In the genomic region with DNA sequence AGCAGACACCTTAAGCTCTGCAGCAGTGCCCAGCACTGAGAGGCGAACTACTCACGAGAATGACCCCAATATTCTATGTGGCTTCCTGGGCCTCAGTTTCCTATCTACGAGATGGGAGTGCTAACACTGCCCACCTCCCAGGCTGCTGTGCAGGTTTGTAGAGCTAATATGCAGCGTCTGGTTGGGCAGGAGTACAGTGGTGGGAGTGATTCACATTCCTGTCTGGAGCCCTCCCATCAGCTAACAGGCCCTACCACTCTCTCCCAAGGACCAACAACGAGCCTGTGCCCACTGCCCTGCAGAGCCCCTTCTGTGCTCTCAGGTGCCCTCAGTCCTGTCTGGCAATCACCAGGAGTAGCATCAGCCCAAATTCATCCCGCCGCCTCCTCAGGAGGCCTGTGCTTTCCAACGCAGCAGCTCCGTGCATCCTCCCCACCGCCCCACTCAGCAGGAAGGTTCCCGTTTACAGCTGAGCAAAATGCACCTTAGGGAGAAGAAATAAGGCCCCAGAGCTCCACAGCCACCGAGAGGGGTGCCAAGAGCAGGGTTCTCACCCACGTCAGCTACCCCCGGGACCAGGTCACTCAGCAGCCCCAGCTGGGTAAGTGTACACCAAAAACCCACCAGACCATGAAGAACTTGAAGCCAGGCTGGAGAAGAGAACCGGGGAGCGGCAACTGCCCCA, we compare ENCODE assay signal across 14 cellular contexts. TPM values are rescaled to one million over a fixed set of nuclear protein-coding genes. Genes with fewer than 3 reads are reported as not detected.
DNase-seq lines count a peak whose midpoint lies in the region; ATAC-seq and TF ChIP-seq lines count a peak whose summit lies in the region.
"Had no signal": no experiment of that assay in that cellular context is flagged by ENCODE, and none has a peak within 500 bp of the region (broad histone marks: within the 10 kb centered on the region; RNA-seq: fewer than 3 reads in every experiment).

No MANE protein-coding gene starts in this region.

- no peak for ATAC-seq in activated CD8-positive, alpha-beta T cell treated with anti-CD3 and anti-CD28 coated beads, Interleukin-2, amount 10 ng/mL, durations not matched to agents 7 days and 5 days
- no peak for ATAC-seq in activated CD8-positive, alpha-beta T cell treated with anti-CD3 and anti-CD28 coated beads for 36 hours
- ATAC-seq in GM21723 (IDR thresholded peaks at IDR 0.05; ENCODE audit: unreplicated experiment): no peak
- ATAC-seq: HCT116 had no signal

- intact Hi-C loops in activated CD8-positive, alpha-beta T cell treated with anti-CD3 and anti-CD28 coated beads for 36 hours (cut with micrococcal nuclease): no loop called here
- intact Hi-C loops in esophagus muscularis mucosa (cut with DNase I): no loop called here
- intact Hi-C loops in tibial artery (cut with DNase I; ENCODE audit: low total_unique reads): no loop called here

- TF ChIP-seq EP300 in esophagus muscularis mucosa (IDR thresholded peaks at IDR 0.05): no peak

- no peak for TF ChIP-seq CTCF in activated CD8-positive, alpha-beta T cell treated with anti-CD3 and anti-CD28 coated beads for 36 hours (IDR thresholded peaks at IDR 0.05)
- TF ChIP-seq CTCF in esophagus muscularis mucosa (IDR thresholded peaks at IDR 0.05) (no peak), nephron (IDR thresholded peaks at IDR 0.05; ENCODE audit: unreplicated experiment in 3 of 3) (no peak), tibial artery (IDR thresholded peaks at IDR 0.05) (no peak)

- TF ChIP-seq POLR2A in esophagus muscularis mucosa (IDR thresholded peaks at IDR 0.05; ENCODE audit: low read depth): no peak

- H3K4me3 Mint-ChIP-seq in activated CD8-positive, alpha-beta T cell treated with anti-CD3 and anti-CD28 coated beads, Interleukin-2, amount 10 ng/mL, durations not matched to agents 7 days and 5 days: no peak overlapping the region
- no peak overlapping the region for H3K4me3 Mint-ChIP-seq in activated CD8-positive, alpha-beta T cell treated with anti-CD3 and anti-CD28 coated beads for 36 hours
- H3K4me3 Mint-ChIP-seq in nephron: peak overlapping the region; percentile 61 to 87 (median 72)
- H3K4me3 Mint-ChIP-seq: activated naive CD4-positive, alpha-beta T cell treated with anti-CD3 and anti-CD28 coated beads, Interleukin-2, amount 50 U/mL, for 24 hours had no signal

- POLR2A ChIA-PET in activated CD8-positive, alpha-beta T cell treated with anti-CD3 and anti-CD28 coated beads, Interleukin-2, amount 10 ng/mL, durations not matched to agents 7 days and 5 days (lab: Charles Lee): no interaction called here
- POLR2A ChIA-PET in activated CD8-positive, alpha-beta T cell treated with anti-CD3 and anti-CD28 coated beads for 36 hours (lab: Charles Lee): no interaction called here

- H3K27me3 Mint-ChIP-seq in activated CD8-positive, alpha-beta T cell treated with anti-CD3 and anti-CD28 coated beads, Interleukin-2, amount 10 ng/mL, durations not matched to agents 7 days and 5 days (ENCODE audit: low read depth): no peaks in the 10 kb centered on the region
- H3K27me3 Mint-ChIP-seq in activated CD8-positive, alpha-beta T cell treated with anti-CD3 and anti-CD28 coated beads for 36 hours: no peaks in the 10 kb centered on the region
- no peaks in the 10 kb centered on the region for H3K27me3 Mint-ChIP-seq in nephron (ENCODE audit: low read depth)
- H3K27me3 Mint-ChIP-seq: activated naive CD4-positive, alpha-beta T cell treated with anti-CD3 and anti-CD28 coated beads, Interleukin-2, amount 50 U/mL, for 24 hours had no signal

- H3K4me1 Mint-ChIP-seq in activated CD8-positive, alpha-beta T cell treated with anti-CD3 and anti-CD28 coated beads, Interleukin-2, amount 10 ng/mL, durations not matched to agents 7 days and 5 days (ENCODE audit: low read depth): peaks cover 64% of the 10 kb centered on the region
- H3K4me1 Mint-ChIP-seq in activated CD8-positive, alpha-beta T cell treated with anti-CD3 and anti-CD28 coated beads for 36 hours (ENCODE audit: low read depth): peaks cover 74% of the 10 kb centered on the region
- H3K4me1 Mint-ChIP-seq in nephron: peaks cover 69% of the 10 kb centered on the region

- H3K4me1 ChIP-seq in esophagus muscularis mucosa: peaks cover 78 to 97% (median 94%) of the 10 kb centered on the region in 4 donors
- peaks cover 0 to 79% (median 64%) of the 10 kb centered on the region in 4 donors for H3K4me1 ChIP-seq in tibial artery

- no peak for DNase-seq in activated CD8-positive, alpha-beta T cell treated with anti-CD3 and anti-CD28 coated beads, Interleukin-2, amount 10 ng/mL, durations not matched to agents 7 days and 5 days
- DNase-seq in activated CD8-positive, alpha-beta T cell treated with anti-CD3 and anti-CD28 coated beads for 36 hours: no peak
- no peak for DNase-seq in esophagus muscularis mucosa (ENCODE audit: extremely low spot score)
- peak in 1 of 2 donors; percentile 48 for DNase-seq in tibial artery
- DNase-seq in kidney tubule cell (ENCODE audit: low spot score): no peak
- DNase-seq in NCI-H226: no peak
- DNase-seq: activated CD4-positive, alpha-beta T cell treated with anti-CD3 and anti-CD28 coated beads for 4 hours; MM.1S; NCI-H524 treated with DMSO at 0.1 percent for 48 hours had no signal

- H3K9me3 ChIP-seq in esophagus muscularis mucosa: no peaks in the 10 kb centered on the region
- H3K9me3 ChIP-seq in tibial artery: no peaks in the 10 kb centered on the region

- H3K27me3 ChIP-seq in esophagus muscularis mucosa (no peaks in the 10 kb centered on the region), tibial artery (no peaks in the 10 kb centered on the region)

- H3K4me3 ChIP-seq in esophagus muscularis mucosa (peak overlapping the region; percentile 37 to 49 (median 38)), tibial artery (peak overlapping the region; percentile 11 to 36)
- H3K4me3 ChIP-seq: smooth muscle cell had no signal

- peak overlapping the region; percentile 72 to 77 (median 74) for H3K27ac ChIP-seq in esophagus muscularis mucosa (replicated peaks in 1 of 4)
- peak overlapping the region; percentile 51 to 58 for H3K27ac ChIP-seq in tibial artery

- H3K36me3 Mint-ChIP-seq in activated CD8-positive, alpha-beta T cell treated with anti-CD3 and anti-CD28 coated beads, Interleukin-2, amount 10 ng/mL, durations not matched to agents 7 days and 5 days (ENCODE audit: low read depth): peaks cover 5% of the 10 kb centered on the region
- peaks cover 1% of the 10 kb centered on the region for H3K36me3 Mint-ChIP-seq in activated CD8-positive, alpha-beta T cell treated with anti-CD3 and anti-CD28 coated beads for 36 hours (ENCODE audit: low read depth)
- H3K36me3 Mint-ChIP-seq in nephron (ENCODE audit: low read depth): peaks cover 3% of the 10 kb centered on the region
- H3K36me3 Mint-ChIP-seq: activated naive CD4-positive, alpha-beta T cell treated with anti-CD3 and anti-CD28 coated beads, Interleukin-2, amount 50 U/mL, for 24 hours had no signal

- CTCF ChIA-PET in activated CD8-positive, alpha-beta T cell treated with anti-CD3 and anti-CD28 coated beads, Interleukin-2, amount 10 ng/mL, durations not matched to agents 7 days and 5 days (lab: Charles Lee): no interaction called here
- CTCF ChIA-PET in activated CD8-positive, alpha-beta T cell treated with anti-CD3 and anti-CD28 coated beads for 36 hours (lab: Charles Lee): interaction anchor here (1.5 to 1.7 kb wide), 2 partner anchors 57 to 61 kb away, joined by 4 read pairs; a partner anchor contains a TSS

- H3K27ac Mint-ChIP-seq in activated CD8-positive, alpha-beta T cell treated with anti-CD3 and anti-CD28 coated beads, Interleukin-2, amount 10 ng/mL, durations not matched to agents 7 days and 5 days: peak overlapping the region; percentile 34
- no peak overlapping the region for H3K27ac Mint-ChIP-seq in activated CD8-positive, alpha-beta T cell treated with anti-CD3 and anti-CD28 coated beads for 36 hours
- peak overlapping the region; percentile 96 to 98 (median 97) for H3K27ac Mint-ChIP-seq in nephron
- H3K27ac Mint-ChIP-seq: activated naive CD4-positive, alpha-beta T cell treated with anti-CD3 and anti-CD28 coated beads, Interleukin-2, amount 50 U/mL, for 24 hours had no signal

- no peaks in the 10 kb centered on the region for H3K9me3 Mint-ChIP-seq in activated CD8-positive, alpha-beta T cell treated with anti-CD3 and anti-CD28 coated beads, Interleukin-2, amount 10 ng/mL, durations not matched to agents 7 days and 5 days (ENCODE audit: insufficient read depth)
- H3K9me3 Mint-ChIP-seq in activated CD8-positive, alpha-beta T cell treated with anti-CD3 and anti-CD28 coated beads for 36 hours: no peaks in the 10 kb centered on the region
- H3K9me3 Mint-ChIP-seq in nephron: no peaks in the 10 kb centered on the region
- H3K9me3 Mint-ChIP-seq: activated naive CD4-positive, alpha-beta T cell treated with anti-CD3 and anti-CD28 coated beads, Interleukin-2, amount 50 U/mL, for 24 hours had no signal

- H3K36me3 ChIP-seq in esophagus muscularis mucosa (no peaks in the 10 kb centered on the region), tibial artery (peaks cover 0 to 7% (median 0%) of the 10 kb centered on the region in 3 donors)

- WGBS in esophagus muscularis mucosa: 80% methylated on average over 8 of the region's 16 CpGs

RNA-seq across cellular contexts. Expression of a gene that starts 6.6 kb away (rescaled TPM):
- 100 to 1,000 TPM; 137 to 139 TPM for total RNA-seq in activated CD8-positive, alpha-beta T cell treated with anti-CD3 and anti-CD28 coated beads, Interleukin-2, amount 10 ng/mL, durations not matched to agents 7 days and 5 days
- total RNA-seq in activated CD8-positive, alpha-beta T cell treated with anti-CD3 and anti-CD28 coated beads for 36 hours: 100 to 1,000 TPM; 139 to 144 TPM
- total RNA-seq in esophagus muscularis mucosa: 10 to 100 TPM; 53.3 to 82.1 (median 64.0) TPM

RNA-seq across cellular contexts. Expression of a gene that starts 52.0 kb away (rescaled TPM):
- total RNA-seq in activated CD8-positive, alpha-beta T cell treated with anti-CD3 and anti-CD28 coated beads, Interleukin-2, amount 10 ng/mL, durations not matched to agents 7 days and 5 days: under 1 TPM; 0.39 to 0.68 TPM
- not detected for total RNA-seq in activated CD8-positive, alpha-beta T cell treated with anti-CD3 and anti-CD28 coated beads for 36 hours
- under 1 TPM in 1 of 4 donors, not detected in 3; 0.97 TPM for total RNA-seq in esophagus muscularis mucosa
- total RNA-seq: smooth muscle cell had no signal

Comparison
In these comparisons a context has a peak if more than half of its experiments do, and no peak if none do; other contexts are left out.
1. H3K4me3 Mint-ChIP-seq: peak in nephron (3 of 3); none in activated CD8-positive, alpha-beta T cell treated with anti-CD3 and anti-CD28 coated beads, Interleukin-2, amount 10 ng/mL, durations not matched to agents 7 days and 5 days (single experiment) and activated CD8-positive, alpha-beta T cell treated with anti-CD3 and anti-CD28 coated beads for 36 hours (single experiment).